In genomic region chr17:71163121-71163812, GRCh38 we compare ENCODE assay signal across 11 cellular contexts.
DNase-seq lines count a peak whose midpoint lies in the region; TF ChIP-seq lines count a peak whose summit lies in the region.
"Had no signal": no experiment of that assay in that cellular context is flagged by ENCODE, and none has a peak within 500 bp of the region (broad histone marks: within the 10 kb centered on the region; RNA-seq: fewer than 3 reads in every experiment).

No MANE protein-coding gene starts in this region.

- H3K4me3 ChIP-seq in BE2C (ENCODE audit: low read depth, low read length): no peak overlapping the region

- H3K4me1 ChIP-seq in BE2C: peaks cover 22% of the 10 kb centered on the region

- no peak for TF ChIP-seq CTCF in BE2C (IDR thresholded peaks at IDR 0.05; ENCODE audit: low read depth, low read length)

- H3K9me3 ChIP-seq in BE2C: no peaks in the 10 kb centered on the region

- no peaks in the 10 kb centered on the region for H3K27me3 ChIP-seq in BE2C

- peak; percentile 25 for DNase-seq in BE2C
- DNase-seq in NCI-H1105 (lab: John Stamatoyannopoulos, UW): peak; percentile 94
- DNase-seq in NCI-H69 (lab: John Stamatoyannopoulos, UW): peak; percentile 99
- peak; percentile 70 for DNase-seq in iris pigment epithelial cell (ENCODE audit: low read depth)
- no peak for DNase-seq in caudate nucleus (lab: John Stamatoyannopoulos, UW)
- no peak for DNase-seq in SIG-M5 (lab: John Stamatoyannopoulos, UW)
- no peak for DNase-seq in Kasumi-1 (lab: John Stamatoyannopoulos, UW)
- no peak for DNase-seq in T-helper 9 cell
- DNase-seq: ACHN; anterior cingulate cortex; stimulated activated CD4-positive, alpha-beta T cell treated with anti-CD3 and anti-CD28 coated beads, Interleukin-12 subunit alpha, Interleukin-12 subunit beta, amount 100 ng/mL, for 4 hours had no signal

- no peak overlapping the region for H3K27ac ChIP-seq in caudate nucleus (ENCODE audit: low read depth, low read length)

- no peaks in the 10 kb centered on the region for H3K36me3 ChIP-seq in BE2C

Comparison
In these comparisons a context has a peak if more than half of its experiments do, and no peak if none do; other contexts are left out.
1. DNase-seq: peak in BE2C (single experiment), NCI-H1105 (single experiment), NCI-H69 (single experiment) and iris pigment epithelial cell (single experiment); none in caudate nucleus (0 of 61), SIG-M5 (single experiment), Kasumi-1 (0 of 2) and T-helper 9 cell (single experiment).